13 cellular contexts compared by ENCODE assay signal in the genomic region with DNA sequence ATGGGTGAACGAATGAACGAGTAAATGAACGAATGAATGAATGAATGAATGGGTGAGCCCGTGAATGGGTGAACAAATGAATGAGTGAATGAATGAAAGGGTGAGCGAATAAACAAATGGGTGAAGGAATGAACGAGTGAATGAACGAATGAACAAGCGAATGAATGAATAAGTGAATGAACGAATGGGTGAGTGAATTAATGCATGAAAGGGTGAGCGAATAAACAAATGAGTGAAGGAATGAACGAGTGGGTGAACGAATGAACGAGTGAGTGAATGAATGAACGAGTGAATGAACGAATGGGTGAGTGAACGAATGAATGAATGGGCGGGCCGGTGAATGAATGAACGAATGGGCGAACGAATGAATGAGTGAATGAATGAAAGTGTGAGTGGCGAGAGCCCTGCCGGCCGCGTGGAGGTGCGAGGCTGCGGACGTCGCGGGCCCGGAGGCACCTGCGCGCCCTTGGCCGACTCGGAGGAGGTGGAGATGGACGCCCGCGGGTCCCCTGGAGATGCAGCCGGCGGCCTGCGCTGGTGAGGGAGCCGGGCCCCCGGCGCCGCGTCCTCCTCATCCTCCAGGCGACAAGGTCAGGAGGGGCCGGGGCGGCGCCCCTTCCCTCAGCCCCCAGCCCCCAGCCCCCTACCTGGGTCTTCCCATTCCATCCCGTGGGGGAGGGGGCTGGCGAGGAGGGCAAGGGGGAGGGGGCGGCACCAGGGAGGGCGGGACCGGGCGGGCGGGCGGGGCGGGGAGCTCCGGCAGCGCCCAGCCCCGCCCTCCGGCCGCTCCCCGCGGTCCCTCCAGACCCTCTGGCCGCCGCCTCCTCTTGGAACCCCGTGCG. TPM values are rescaled to one million over a fixed set of nuclear protein-coding genes. Genes with fewer than 3 reads are reported as not detected.
A peak's percentile ranks its signal among the peaks of the same experiment; 100 is the strongest.
DNase-seq lines count a peak whose midpoint lies in the region; ATAC-seq, FAIRE-seq and TF ChIP-seq lines count a peak whose summit lies in the region.
"Had no signal": no experiment of that assay in that cellular context is flagged by ENCODE, and none has a peak within 500 bp of the region (broad histone marks: within the 10 kb centered on the region; RNA-seq: fewer than 3 reads in every experiment).

No MANE protein-coding gene starts in this region.

- H3K27ac ChIP-seq in HCT116 (ENCODE audit: low read depth, low read length) (no peak overlapping the region), GM12878 (ENCODE audit: control insufficient read depth, insufficient read depth) (no peak overlapping the region)

- peaks cover 8% of the 10 kb centered on the region for H3K36me3 Mint-ChIP-seq in nephron progenitor cell (ENCODE audit: low read depth)

- WGBS in GM12878 (ENCODE audit: insufficient coverage, insufficient replicate concordance, low lambda C conversion rate, missing lambda C conversion rate): 46% methylated on average over 47 of the region's 70 CpGs

- H3K27ac Mint-ChIP-seq in nephron progenitor cell: no peak overlapping the region
- H3K27ac Mint-ChIP-seq: dendritic cell treated with granulocyte-macrophage colony-stimulating factor and Interleukin-4, amounts not matched to agents 40 ng/mL and 50 ng/mL, for 4 days had no signal

- H3K9me3 Mint-ChIP-seq in nephron progenitor cell: peaks cover 17% of the 10 kb centered on the region
- H3K9me3 Mint-ChIP-seq: activated T-cell treated with anti-CD3 and anti-CD28 coated beads, Interleukin-2, amount 50 U/mL, for 4 hours had no signal

- H3K4me1 ChIP-seq in HCT116 (ENCODE audit: control insufficient read depth in 1 of 2, insufficient read depth in 2 of 2, low read length in 2 of 2) (peaks cover 5 to 17% of the 10 kb centered on the region in 2 experiments; a peak in 3 of 4 replicates), GM12878 (ENCODE audit: control insufficient read depth, insufficient read depth, low read length) (no peaks in the 10 kb centered on the region)

- TF ChIP-seq POLR2A in HCT116 (IDR thresholded peaks at IDR 0.05; ENCODE audit: borderline replicate concordance, extremely low read depth, insufficient read depth, insufficient read length): no peak
- TF ChIP-seq POLR2A in GM12878 (IDR thresholded peaks at IDR 0.05; ENCODE audit: low read depth, low read length): no peak

- BruUV-seq in HCT116 (replicated peaks; lab: Mats Ljungman, UMichigan): no TSS peak
- BruUV-seq in GM12878 (replicated peaks; lab: Mats Ljungman, UMichigan): TSS peak; percentile 60

- in situ Hi-C loops in GM12878 (cut with MboI): no loop called here

- no peak overlapping the region for H2AFZ ChIP-seq in HCT116 (ENCODE audit: low read depth, low read length, poor library complexity, severe bottlenecking)
- H2AFZ ChIP-seq in GM12878 (ENCODE audit: control insufficient read depth, low read depth, low read length): no peak overlapping the region

- H3K79me2 ChIP-seq in HCT116 (ENCODE audit: insufficient read depth, low read length) (no peaks in the 10 kb centered on the region), GM12878 (ENCODE audit: control insufficient read depth, insufficient read depth, low read length) (no peaks in the 10 kb centered on the region)

- H3K4me2 ChIP-seq in HCT116 (ENCODE audit: low read length): peak overlapping the region; percentile 30; the same call in 1 of the 2 replicates
- H3K4me2 ChIP-seq in GM12878 (ENCODE audit: control insufficient read depth, insufficient read depth): no peak overlapping the region

- H3K36me3 ChIP-seq in HCT116 (ENCODE audit: control insufficient read depth in 1 of 2, insufficient read depth in 2 of 2, low read length in 2 of 2): no peaks in the 10 kb centered on the region
- no peaks in the 10 kb centered on the region for H3K36me3 ChIP-seq in GM12878 (ENCODE audit: control insufficient read depth in 2 of 2, insufficient read depth in 2 of 2, low read length in 1 of 2)

- peak overlapping the region; percentile 63 for H3K4me3 Mint-ChIP-seq in nephron progenitor cell
- H3K4me3 Mint-ChIP-seq: activated T-cell treated with anti-CD3 and anti-CD28 coated beads, Interleukin-2, amount 50 U/mL, for 4 hours; dendritic cell treated with granulocyte-macrophage colony-stimulating factor and Interleukin-4, amounts not matched to agents 40 ng/mL and 50 ng/mL, for 4 days had no signal

- H3K27me3 ChIP-seq in HCT116 (ENCODE audit: insufficient read depth, low read length): peaks cover 3% of the 10 kb centered on the region; the same call in 1 of the 2 replicates
- H3K27me3 ChIP-seq in GM12878 (replicated peaks in 1 of 2; ENCODE audit: control insufficient read depth in 2 of 2, insufficient read depth in 2 of 2, low read length in 1 of 2): no peaks in the 10 kb centered on the region; a peak in 1 of 4 replicates

- RAD21 ChIA-PET in HCT116 (lab: Charles Lee; ENCODE audit: low non-redundant PET in 1 of 2, low total read pairs in 2 of 2, uncharacterized antibody in 2 of 2, unreplicated experiment in 2 of 2) (no interaction called here), GM12878 (lab: Charles Lee; ENCODE audit: unreplicated experiment) (no interaction called here)

- no peak overlapping the region for H3K4me3 ChIP-seq in HCT116 (replicated peaks in 1 of 2; ENCODE audit: low read depth in 1 of 2, low read length in 2 of 2)
- no peak overlapping the region for H3K4me3 ChIP-seq in GM12878

- intact Hi-C loops in HCT116 (cut with micrococcal nuclease) (no loop called here), GM12878 (cut with micrococcal nuclease; ENCODE audit: unreplicated experiment) (no loop called here)

- CTCF ChIA-PET in HCT116 (lab: Charles Lee): no interaction called here
- CTCF ChIA-PET in GM12878 (lab: Yijun Ruan, JAX): no interaction called here

- DNase-seq in NCI-H748 (lab: John Stamatoyannopoulos, UW; ENCODE audit: unreplicated experiment): peak; percentile 63
- DNase-seq in NCI-H748 treated with DMSO at 0.1 percent for 48 hours (lab: John Stamatoyannopoulos, UW): no peak
- DNase-seq in HCT116 (ENCODE audit: low read depth, low spot score): no peak
- no peak for DNase-seq in GM12878 (ENCODE audit: low read depth, low spot score)
- DNase-seq in nephron progenitor cell: peak; percentile 67
- no peak for DNase-seq in stimulated activated CD4-positive, alpha-beta T cell treated with anti-CD3 and anti-CD28 coated beads, Interleukin-15, amount 100 ng/mL, for 24 hours
- DNase-seq in GM19239 (ENCODE audit: insufficient read length, low spot score): no peak
- DNase-seq in LoVo (ENCODE audit: low spot score): no peak
- DNase-seq: activated T-cell treated with anti-CD3 and anti-CD28 coated beads, Interleukin-2, amount 50 U/mL, for 4 hours; NCI-H187; occipital lobe; SW 1271 had no signal

- TF ChIP-seq RAD21 in HCT116 (IDR thresholded peaks at IDR 0.05; ENCODE audit: low read depth): no peak
- no peak for TF ChIP-seq RAD21 in GM12878 (IDR thresholded peaks at IDR 0.05; ENCODE audit: insufficient read depth, low read depth, low read length)

- SMC1A ChIA-PET in GM12878 (lab: Charles Lee; ENCODE audit: uncharacterized antibody, unreplicated experiment): no interaction called here

- FAIRE-seq in GM12878 (lab: Jason Lieb, UNC) (no peak), GM19239 (lab: Jason Lieb, UNC) (no peak)

- no peak for ATAC-seq in HCT116
- peak; percentile 27; the same call in 1 of the 3 replicates for ATAC-seq in GM12878
- ATAC-seq: activated T-cell treated with anti-CD3 and anti-CD28 coated beads, Interleukin-2, amount 50 U/mL, for 4 hours had no signal

- TF ChIP-seq EP300 in GM12878 (IDR thresholded peaks at IDR 0.05; ENCODE audit: borderline replicate concordance in 1 of 2, control insufficient read depth in 1 of 2, low read depth in 2 of 2, low read length in 2 of 2): no peak

- no peak overlapping the region for H3K9ac ChIP-seq in HCT116 (ENCODE audit: low read length)
- no peak overlapping the region for H3K9ac ChIP-seq in GM12878 (ENCODE audit: control insufficient read depth, insufficient read depth, low read length)

- H4K20me1 ChIP-seq in HCT116 (ENCODE audit: insufficient read depth): no peaks in the 10 kb centered on the region
- H4K20me1 ChIP-seq in GM12878 (ENCODE audit: control insufficient read depth, insufficient read depth): no peaks in the 10 kb centered on the region

- no peaks in the 10 kb centered on the region for H3K9me3 ChIP-seq in HCT116 (ENCODE audit: control insufficient read depth in 1 of 2, insufficient read depth in 1 of 2, low read depth in 1 of 2, low read length in 2 of 2)
- H3K9me3 ChIP-seq in GM12878 (replicated peaks; ENCODE audit: control insufficient read depth, insufficient read depth, low read length): no peaks in the 10 kb centered on the region; the same call in 2 of the 3 replicates

- H3K4me1 Mint-ChIP-seq in nephron progenitor cell: peaks cover 16% of the 10 kb centered on the region

- peaks cover 94% of the 10 kb centered on the region for H3K27me3 Mint-ChIP-seq in nephron progenitor cell (ENCODE audit: low read depth, poor library complexity)

- TF ChIP-seq CTCF in HCT116 (IDR thresholded peaks at IDR 0.05 in 2 of 3, conservative IDR thresholded peaks at IDR 0.05 in 1 of 3; ENCODE audit: borderline replicate concordance in 1 of 3, insufficient read depth in 1 of 3, low read depth in 2 of 3, low read length in 2 of 3) (no peak), GM12878 (IDR thresholded peaks at IDR 0.05 in 2 of 3, conservative IDR thresholded peaks at IDR 0.05 in 1 of 3; ENCODE audit: control insufficient read depth in 2 of 3, extremely low read depth in 1 of 3, insufficient read depth in 1 of 3, low read depth in 3 of 3, low read length in 3 of 3) (no peak), nephron progenitor cell (IDR thresholded peaks at IDR 0.05) (no peak)

- H3K9me2 ChIP-seq in HCT116 (ENCODE audit: insufficient read depth): no peaks in the 10 kb centered on the region

- POLR2A ChIA-PET in HCT116 (lab: Charles Lee) (no interaction called here), GM12878 (lab: Charles Lee) (no interaction called here)

RNA-seq across cellular contexts. Expression of a gene that starts 15.4 kb away (rescaled TPM):
- total RNA-seq in HCT116 (2021; ENCODE audit: unreplicated experiment) (1.7 TPM), GM12878 (2014; rRNA removed) (0.49 and 0.51 TPM in 2 replicates), GM12878 (2014; rRNA removed; fragmentation: Illumina TruSeq; extraction: Trizol) (0.23 and 0.27 TPM in 2 replicates), GM12878 (2021) (0.51 and 0.59 TPM in 2 replicates)
- polyA plus RNA-seq in HCT116 (2012): 2.1 and 2.6 TPM in 2 replicates
- total RNA-seq in GM12878 (2013; cell fraction: nucleolus; rRNA removed): 1.5 and 2.2 TPM in 2 replicates
- 0.49 TPM for polyA plus RNA-seq in GM12878 (2011; ENCODE audit: low read depth)
- polyA plus RNA-seq in GM12878 (2011; rRNA removed) (0.43 TPM in 2 replicates), GM12878 (2014; fragmentation: Illumina TruSeq; extraction: Trizol) (0.12 and 0.14 TPM in 2 replicates), GM12878 (2014; fragmentation: Nextera tagmentation; extraction: Ambion mirVana) (under 1 TPM in 1 of 2 experiments, not detected in 1; 0.02 TPM), GM12878 (2014; rRNA removed) (0.42 and 0.47 TPM in 2 replicates), GM12878 (2016; fragmentation: Nextera tagmentation; extraction: Ambion mirVana) (under 1 TPM; 0.31 to 0.35 TPM)
- polyA plus RNA-seq in GM12878 (2011; cell fraction: cytosol; rRNA removed): 0.84 and 0.90 TPM in 2 replicates
- 2.7 and 2.8 TPM in 2 replicates for polyA plus RNA-seq in GM12878 (2011; cell fraction: nucleus; rRNA removed)
- 1.5 TPM in 2 replicates for polyA plus RNA-seq in GM12878 (2012)
- polyA minus RNA-seq in GM12878 (2011; rRNA and poly(A)+ RNA removed): 0.51 and 0.57 TPM in 2 replicates
- polyA minus RNA-seq in GM12878 (2011; cell fraction: cytosol; rRNA and poly(A)+ RNA removed): 0.21 TPM in 1 of 2 replicates, not detected in the other
- 0.12 and 0.38 TPM in 2 replicates for polyA minus RNA-seq in GM12878 (2011; cell fraction: nucleus; rRNA and poly(A)+ RNA removed)

RNA-seq across cellular contexts. Expression of a gene that starts 15.5 kb away (rescaled TPM):
- total RNA-seq in HCT116 (2021; ENCODE audit: unreplicated experiment): 36.3 TPM
- 29.2 and 31.0 TPM in 2 replicates for polyA plus RNA-seq in HCT116 (2012)
- total RNA-seq in GM12878 (2013; cell fraction: nucleolus; rRNA removed): 24.5 and 25.2 TPM in 2 replicates
- total RNA-seq in GM12878 (2014; rRNA removed): 25.6 and 26.0 TPM in 2 replicates
- 8.3 and 8.7 TPM in 2 replicates for total RNA-seq in GM12878 (2014; rRNA removed; fragmentation: Illumina TruSeq; extraction: Trizol)
- 36.3 and 39.5 TPM in 2 replicates for total RNA-seq in GM12878 (2021)
- 9.0 TPM for polyA plus RNA-seq in GM12878 (2011; ENCODE audit: low read depth)
- 10.0 and 22.4 TPM in 2 replicates for polyA plus RNA-seq in GM12878 (2011; rRNA removed)
- polyA plus RNA-seq in GM12878 (2011; cell fraction: cytosol; rRNA removed): 34.9 and 58.8 TPM in 2 replicates
- 77.1 and 95.7 TPM in 2 replicates for polyA plus RNA-seq in GM12878 (2011; cell fraction: nucleus; rRNA removed)
- 29.2 and 32.3 TPM in 2 replicates for polyA plus RNA-seq in GM12878 (2012)
- polyA plus RNA-seq in GM12878 (2014; fragmentation: Illumina TruSeq; extraction: Trizol): 0.60 and 6.7 TPM in 2 replicates
- polyA plus RNA-seq in GM12878 (2014; fragmentation: Nextera tagmentation; extraction: Ambion mirVana): 1 to 10 TPM; 1.3 to 1.5 TPM
- polyA plus RNA-seq in GM12878 (2014; rRNA removed): 49.6 and 60.3 TPM in 2 replicates
- 10 to 100 TPM; 29.4 to 29.8 TPM for polyA plus RNA-seq in GM12878 (2016; fragmentation: Nextera tagmentation; extraction: Ambion mirVana)
- polyA minus RNA-seq in GM12878 (2011; rRNA and poly(A)+ RNA removed): 11.3 and 21.7 TPM in 2 replicates
- 11.3 and 12.2 TPM in 2 replicates for polyA minus RNA-seq in GM12878 (2011; cell fraction: cytosol; rRNA and poly(A)+ RNA removed)
- 10.2 and 22.0 TPM in 2 replicates for polyA minus RNA-seq in GM12878 (2011; cell fraction: nucleus; rRNA and poly(A)+ RNA removed)

RNA-seq across cellular contexts. Expression of a gene that starts 31.5 kb away (rescaled TPM):
- 1.2 TPM for total RNA-seq in HCT116 (2021; ENCODE audit: unreplicated experiment)
- polyA plus RNA-seq in HCT116 (2012): 0.07 and 0.74 TPM in 2 replicates
- total RNA-seq in GM12878 (2013; cell fraction: nucleolus; rRNA removed): 450 and 530 TPM in 2 replicates
- 137 and 149 TPM in 2 replicates for total RNA-seq in GM12878 (2014; rRNA removed)
- 61.0 and 68.2 TPM in 2 replicates for total RNA-seq in GM12878 (2014; rRNA removed; fragmentation: Illumina TruSeq; extraction: Trizol)
- 224 and 232 TPM in 2 replicates for total RNA-seq in GM12878 (2021)
- polyA plus RNA-seq in GM12878 (2011; ENCODE audit: low read depth): 92.7 TPM
- 140 and 276 TPM in 2 replicates for polyA plus RNA-seq in GM12878 (2011; rRNA removed)
- polyA plus RNA-seq in GM12878 (2011; cell fraction: cytosol; rRNA removed): 391 and 446 TPM in 2 replicates
- polyA plus RNA-seq in GM12878 (2011; cell fraction: nucleus; rRNA removed): 237 and 277 TPM in 2 replicates
- polyA plus RNA-seq in GM12878 (2012): 176 and 238 TPM in 2 replicates
- polyA plus RNA-seq in GM12878 (2014; fragmentation: Illumina TruSeq; extraction: Trizol): 13.5 and 47.7 TPM in 2 replicates
- 10 to 100 TPM; 22.0 to 61.1 TPM for polyA plus RNA-seq in GM12878 (2014; fragmentation: Nextera tagmentation; extraction: Ambion mirVana)
- polyA plus RNA-seq in GM12878 (2014; rRNA removed): 257 and 266 TPM in 2 replicates
- 100 to 1,000 TPM; 278 to 288 TPM for polyA plus RNA-seq in GM12878 (2016; fragmentation: Nextera tagmentation; extraction: Ambion mirVana)
- polyA minus RNA-seq in GM12878 (2011; rRNA and poly(A)+ RNA removed): 103 and 190 TPM in 2 replicates
- polyA minus RNA-seq in GM12878 (2011; cell fraction: cytosol; rRNA and poly(A)+ RNA removed): 139 and 168 TPM in 2 replicates
- polyA minus RNA-seq in GM12878 (2011; cell fraction: nucleus; rRNA and poly(A)+ RNA removed): 74.0 and 109 TPM in 2 replicates

RNA-seq across cellular contexts. Expression of a gene that starts 44.4 kb away (rescaled TPM):
- total RNA-seq in HCT116 (2021; ENCODE audit: unreplicated experiment) (0.25 TPM), GM12878 (2014; rRNA removed) (not detected in 2 replicates), GM12878 (2014; rRNA removed; fragmentation: Illumina TruSeq; extraction: Trizol) (not detected in 2 replicates), GM12878 (2021) (not detected in 2 replicates)
- polyA plus RNA-seq in HCT116 (2012): 0.10 and 0.14 TPM in 2 replicates
- not detected in 2 replicates for total RNA-seq in GM12878 (2013; cell fraction: nucleolus; rRNA removed)
- not detected for polyA plus RNA-seq in GM12878 (2011; ENCODE audit: low read depth)
- polyA plus RNA-seq in GM12878 (2011; rRNA removed) (0.22 and 0.46 TPM in 2 replicates), GM12878 (2014; fragmentation: Illumina TruSeq; extraction: Trizol) (0.03 TPM in 1 of 2 replicates, not detected in the other), GM12878 (2014; fragmentation: Nextera tagmentation; extraction: Ambion mirVana) (not detected), GM12878 (2014; rRNA removed) (not detected in 2 replicates), GM12878 (2016; fragmentation: Nextera tagmentation; extraction: Ambion mirVana) (under 1 TPM in 1 of 2 experiments, not detected in 1; 0.07 TPM)
- 0.60 and 0.72 TPM in 2 replicates for polyA plus RNA-seq in GM12878 (2011; cell fraction: cytosol; rRNA removed)
- 0.46 and 0.61 TPM in 2 replicates for polyA plus RNA-seq in GM12878 (2011; cell fraction: nucleus; rRNA removed)
- polyA plus RNA-seq in GM12878 (2012): 0.04 and 0.23 TPM in 2 replicates
- polyA minus RNA-seq in GM12878 (2011; rRNA and poly(A)+ RNA removed): 0.52 TPM in 1 of 2 replicates, not detected in the other
- not detected in 2 replicates for polyA minus RNA-seq in GM12878 (2011; cell fraction: cytosol; rRNA and poly(A)+ RNA removed)
- polyA minus RNA-seq in GM12878 (2011; cell fraction: nucleus; rRNA and poly(A)+ RNA removed): 0.29 TPM in 1 of 2 replicates, not detected in the other
- total RNA-seq: occipital lobe had no signal

RNA-seq across cellular contexts. Expression of a gene that starts 49.0 kb away (rescaled TPM):
- total RNA-seq in HCT116 (2021; ENCODE audit: unreplicated experiment) (26.9 TPM), GM12878 (2014; rRNA removed) (36.8 and 38.2 TPM in 2 replicates), GM12878 (2014; rRNA removed; fragmentation: Illumina TruSeq; extraction: Trizol) (20.7 and 23.3 TPM in 2 replicates), GM12878 (2021) (29.1 and 30.0 TPM in 2 replicates)
- 29.8 and 30.7 TPM in 2 replicates for polyA plus RNA-seq in HCT116 (2012)
- 16.8 and 20.4 TPM in 2 replicates for total RNA-seq in GM12878 (2013; cell fraction: nucleolus; rRNA removed)
- 12.0 TPM for polyA plus RNA-seq in GM12878 (2011; ENCODE audit: low read depth)
- polyA plus RNA-seq in GM12878 (2011; rRNA removed) (17.9 and 22.6 TPM in 2 replicates), GM12878 (2014; fragmentation: Illumina TruSeq; extraction: Trizol) (16.1 and 20.2 TPM in 2 replicates), GM12878 (2014; fragmentation: Nextera tagmentation; extraction: Ambion mirVana) (1 to 10 TPM in 1 of 2 experiments, under 1 TPM in 1; 0.26 to 1.9 TPM), GM12878 (2014; rRNA removed) (40.7 and 44.0 TPM in 2 replicates), GM12878 (2016; fragmentation: Nextera tagmentation; extraction: Ambion mirVana) (10 to 100 TPM; 24.2 to 27.1 TPM)
- 25.4 and 36.8 TPM in 2 replicates for polyA plus RNA-seq in GM12878 (2011; cell fraction: cytosol; rRNA removed)
- 26.4 and 37.0 TPM in 2 replicates for polyA plus RNA-seq in GM12878 (2011; cell fraction: nucleus; rRNA removed)
- 21.9 and 28.3 TPM in 2 replicates for polyA plus RNA-seq in GM12878 (2012)
- 12.2 and 22.3 TPM in 2 replicates for polyA minus RNA-seq in GM12878 (2011; rRNA and poly(A)+ RNA removed)
- 9.4 and 10.2 TPM in 2 replicates for polyA minus RNA-seq in GM12878 (2011; cell fraction: cytosol; rRNA and poly(A)+ RNA removed)
- polyA minus RNA-seq in GM12878 (2011; cell fraction: nucleus; rRNA and poly(A)+ RNA removed): 5.1 and 10.6 TPM in 2 replicates

Comparison
In these comparisons a context has a peak if more than half of its experiments do, and no peak if none do; other contexts are left out.
1. DNase-seq: peak in NCI-H748 (single experiment) and nephron progenitor cell (single experiment); none in NCI-H748 treated with DMSO at 0.1 percent for 48 hours (single experiment), HCT116 (single experiment), GM12878 (single experiment), stimulated activated CD4-positive, alpha-beta T cell treated with anti-CD3 and anti-CD28 coated beads, Interleukin-15, amount 100 ng/mL, for 24 hours (single experiment), GM19239 (single experiment) and LoVo (single experiment).
2. RNA of a gene that starts 31.5 kb away (total RNA-seq): 61.0 to 530 TPM in GM12878; 1.2 TPM in HCT116 (single experiment); every median in the first group is over 10 times any median in the second.